Comparison of ENCODE assay signal across 5 cellular contexts in the genomic region with DNA sequence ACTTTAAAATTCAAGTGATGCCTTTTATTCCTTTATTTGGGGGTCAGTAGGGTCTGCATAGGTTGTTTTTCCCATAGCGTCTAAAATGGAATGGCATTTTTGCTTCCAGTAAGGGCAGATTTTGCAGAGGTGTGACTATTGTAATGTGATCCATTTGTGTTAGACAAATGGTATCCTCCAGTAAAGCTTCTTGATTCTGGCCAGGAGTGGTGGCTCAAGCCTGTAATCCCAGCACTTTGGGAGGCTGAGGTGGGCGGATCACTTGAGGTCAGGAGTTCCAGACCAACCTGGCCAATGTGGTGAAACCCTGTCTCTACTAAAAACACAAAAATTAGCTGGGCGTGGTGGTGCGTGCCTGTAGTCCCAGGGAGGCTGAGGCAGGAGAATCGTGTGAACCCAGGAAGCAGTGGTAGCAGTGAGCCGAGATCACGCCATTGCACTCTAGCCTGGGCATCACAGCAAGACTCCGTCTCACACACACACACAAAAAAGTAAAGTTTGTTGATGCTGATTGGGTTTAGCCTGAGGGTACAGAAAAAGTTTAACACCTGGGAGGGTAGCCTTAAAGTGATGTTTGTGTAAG. TPM values are rescaled to one million over a fixed set of nuclear protein-coding genes. Genes with fewer than 3 reads are reported as not detected.
DNase-seq lines count a peak whose midpoint lies in the region; ATAC-seq, FAIRE-seq and TF ChIP-seq lines count a peak whose summit lies in the region.
"Not testable (repeated sequence)": the region's sequence is repeated elsewhere in the genome, so short reads cannot be mapped to it uniquely, and the experiment has no call there.

No MANE protein-coding gene starts in this region.

- not testable (repeated sequence) for H2BK120ac ChIP-seq in IMR-90 (ENCODE audit: low read depth, low read length)

- not testable (repeated sequence) for H3K18ac ChIP-seq in IMR-90 (ENCODE audit: low read depth, low read length)

- H3K4me2 ChIP-seq in IMR-90 (ENCODE audit: low read depth, low read length) (peak overlapping the region; percentile 75), HepG2 (ENCODE audit: low read depth, low read length) (peak overlapping the region; percentile 76)

- peaks cover 27% of the 10 kb centered on the region for H3K79me2 ChIP-seq in HepG2 (ENCODE audit: insufficient read depth, low read length)

- not testable (repeated sequence) for H3K56ac ChIP-seq in IMR-90 (ENCODE audit: extremely low read depth, insufficient read depth, low read length)

- TF ChIP-seq POLR2A in IMR-90 (IDR thresholded peaks at IDR 0.05; ENCODE audit: low read depth, low read length); HepG2 (IDR thresholded peaks at IDR 0.05; ENCODE audit: insufficient read depth in 1 of 2, low read depth in 2 of 2, low read length in 2 of 2): not testable (repeated sequence)

- peak overlapping the region; percentile 13; the same call in 1 of the 2 replicates for H3K23ac ChIP-seq in IMR-90 (ENCODE audit: low read depth, low read length)

- peaks cover 33% of the 10 kb centered on the region for H3K36me3 Mint-ChIP-seq in activated T-helper 17 cell treated with anti-CD3 and anti-CD28 coated beads, Interleukin-2, amount 50 U/mL, for 72 hours (ENCODE audit: low read depth)

- 0 out of 2 replicates have a peak overlapping the region, but pooled peaks have one; percentile 59 for H3K14ac ChIP-seq in IMR-90 (replicated peaks; ENCODE audit: low read depth, low read length)

- DNase-seq in IMR-90; HepG2 (ENCODE audit: low spot score): not testable (repeated sequence)

- H3K27ac Mint-ChIP-seq in activated T-helper 17 cell treated with anti-CD3 and anti-CD28 coated beads, Interleukin-2, amount 50 U/mL, for 72 hours: peak overlapping the region; percentile 97

- not testable (repeated sequence) for H3K36me3 ChIP-seq in IMR-90 (ENCODE audit: control insufficient read depth, insufficient read depth, low read length); endocrine pancreas (ENCODE audit: control insufficient read depth, insufficient read depth, low read length); HepG2 (replicated peaks in 1 of 2; ENCODE audit: control insufficient read depth in 1 of 2, insufficient read depth in 2 of 2, low read length in 2 of 2); rectal smooth muscle tissue (ENCODE audit: control insufficient read depth, insufficient read depth, low read length)

- not testable (repeated sequence) for H2BK20ac ChIP-seq in IMR-90 (ENCODE audit: low read depth, low read length)

- intact Hi-C loops in IMR-90 (cut with micrococcal nuclease); HepG2 (cut with micrococcal nuclease; ENCODE audit: unreplicated experiment): not testable (repeated sequence)

- H2AK9ac ChIP-seq in IMR-90 (replicated peaks; ENCODE audit: low read depth, low read length, poor library complexity): not testable (repeated sequence)

- not testable (repeated sequence) for H2BK15ac ChIP-seq in IMR-90 (ENCODE audit: low read depth, low read length)

- H4K91ac ChIP-seq in IMR-90 (ENCODE audit: insufficient read depth, low read depth, low read length): not testable (repeated sequence)

- peaks cover 10 to 50% of the 10 kb centered on the region in 2 experiments; a peak in 3 of 4 replicates for H3K79me1 ChIP-seq in IMR-90 (ENCODE audit: low read depth in 1 of 2, low read length in 2 of 2)

- H3K9me3 Mint-ChIP-seq in activated T-helper 17 cell treated with anti-CD3 and anti-CD28 coated beads, Interleukin-2, amount 50 U/mL, for 72 hours: not testable (repeated sequence)

- H3K9ac ChIP-seq in IMR-90 (ENCODE audit: low read depth, low read length); endocrine pancreas (ENCODE audit: control insufficient read depth, insufficient read depth, low read length); rectal smooth muscle tissue (ENCODE audit: low read length): not testable (repeated sequence)
- H3K9ac ChIP-seq in HepG2 (ENCODE audit: insufficient read depth, low read depth, low read length): peak overlapping the region; percentile 66

- not testable (repeated sequence) for H3K9me1 ChIP-seq in IMR-90 (ENCODE audit: insufficient read depth, low read length)

- not testable (repeated sequence) for TF ChIP-seq RAD21 in IMR-90 (IDR thresholded peaks at IDR 0.05; ENCODE audit: low read length); HepG2 (CRISPR knock-in tag; IDR thresholded peaks at IDR 0.05)

- in situ Hi-C loops in IMR-90 (cut with MboI; ENCODE audit: low sequenced_read_pairs); HepG2 (cut with HindIII; ENCODE audit: extremely low pct_ligation_motif_present, low pct_unique_long_range_greater_than_20kb): not testable (repeated sequence)

- H4K20me1 ChIP-seq in IMR-90 (ENCODE audit: insufficient read depth, low read length); HepG2 (ENCODE audit: insufficient read depth, low read length): not testable (repeated sequence)

- not testable (repeated sequence) for BruUV-seq in IMR-90 (replicated peaks; lab: Mats Ljungman, UMichigan); HepG2 (replicated peaks; lab: Mats Ljungman, UMichigan)

- TF ChIP-seq CTCF in IMR-90 (conservative IDR thresholded peaks at IDR 0.05; ENCODE audit: low read depth, low read length); HepG2 (CRISPR knock-in tag; IDR thresholded peaks at IDR 0.05): not testable (repeated sequence)

- H2AK5ac ChIP-seq in IMR-90 (ENCODE audit: low read depth, low read length): not testable (repeated sequence)

- not testable (repeated sequence) for H4K8ac ChIP-seq in IMR-90 (ENCODE audit: low read depth in 2 of 2, low read length in 2 of 2)

- peak overlapping the region; percentile 100 for H3K4me3 Mint-ChIP-seq in activated T-helper 17 cell treated with anti-CD3 and anti-CD28 coated beads, Interleukin-2, amount 50 U/mL, for 72 hours

- not testable (repeated sequence) for H2AFZ ChIP-seq in IMR-90 (replicated peaks; ENCODE audit: low read length, poor library complexity); HepG2 (ENCODE audit: low read length)

- H3K27me3 ChIP-seq in IMR-90 (ENCODE audit: control insufficient read depth, insufficient read depth, low read length); endocrine pancreas (ENCODE audit: control insufficient read depth, insufficient read depth, low read length); HepG2 (ENCODE audit: control insufficient read depth in 1 of 2, insufficient read depth in 2 of 2, low read length in 2 of 2); rectal smooth muscle tissue (ENCODE audit: control insufficient read depth, insufficient read depth, low read length): not testable (repeated sequence)

- H2BK5ac ChIP-seq in IMR-90 (ENCODE audit: low read depth, low read length, poor library complexity, severe bottlenecking): peak overlapping the region; percentile 31

- not testable (repeated sequence) for H3K27ac ChIP-seq in IMR-90 (ENCODE audit: insufficient read depth, low read length)
- peak overlapping the region; percentile 86 for H3K27ac ChIP-seq in HepG2 (ENCODE audit: extremely low read length, insufficient read depth, low read length)
- H3K27ac ChIP-seq in rectal smooth muscle tissue (ENCODE audit: low read depth, low read length): peak overlapping the region; percentile 52

- POLR2A ChIA-PET in IMR-90 (lab: Charles Lee; ENCODE audit: unreplicated experiment): not testable (repeated sequence)
- POLR2A ChIA-PET in HepG2 (lab: Yijun Ruan, JAX): interaction anchor here (0.9 to 6.9 kb wide), 8 partner anchors 8 to 81 kb away, joined by 3 to 66 read pairs (median 7); a partner anchor contains a TSS

- FAIRE-seq in HepG2 (lab: Jason Lieb, UNC): not testable (repeated sequence)

- H3K9me3 ChIP-seq in IMR-90 (ENCODE audit: control insufficient read depth, insufficient read depth, low read length); endocrine pancreas (ENCODE audit: control insufficient read depth, low read length); HepG2 (ENCODE audit: low read length): not testable (repeated sequence)

- H4K5ac ChIP-seq in IMR-90 (ENCODE audit: low read depth, low read length): not testable (repeated sequence)

- not testable (repeated sequence) for H3K4me3 ChIP-seq in IMR-90 (ENCODE audit: insufficient read depth, low read depth, low read length)
- peak overlapping the region; percentile 85 for H3K4me3 ChIP-seq in endocrine pancreas (ENCODE audit: control insufficient read depth, insufficient read depth, low read length)
- peak overlapping the region; percentile 59 to 82 (median 62) for H3K4me3 ChIP-seq in HepG2 (replicated peaks in 1 of 3; ENCODE audit: insufficient read depth in 1 of 3, low read depth in 2 of 3, low read length in 3 of 3)
- peak overlapping the region; percentile 59 for H3K4me3 ChIP-seq in rectal smooth muscle tissue (ENCODE audit: low read length)

- H3K4ac ChIP-seq in IMR-90 (ENCODE audit: low read depth, low read length): not testable (repeated sequence)

- not testable (repeated sequence) for H3K4me1 ChIP-seq in IMR-90 (ENCODE audit: control insufficient read depth, insufficient read depth, low read length); endocrine pancreas (ENCODE audit: control insufficient read depth, insufficient read depth, low read length)
- peaks cover 54% of the 10 kb centered on the region for H3K4me1 ChIP-seq in HepG2 (ENCODE audit: insufficient read depth, low read length)
- peaks cover 14% of the 10 kb centered on the region for H3K4me1 ChIP-seq in rectal smooth muscle tissue (ENCODE audit: control insufficient read depth, insufficient read depth, low read length)

- 86% methylated on average over 1 of the region's 8 CpGs; no CpG with 5 or more reads in 1 of the 2 experiments for WGBS in IMR-90 (ENCODE audit: extremely low coverage in 2 of 2, insufficient read length in 1 of 2), 2 experiments
- 42% methylated on average over 8 of the region's 8 CpGs for WGBS in HepG2 (ENCODE audit: low lambda C conversion rate)

- not testable (repeated sequence) for H3K27me3 Mint-ChIP-seq in activated T-helper 17 cell treated with anti-CD3 and anti-CD28 coated beads, Interleukin-2, amount 50 U/mL, for 72 hours

- dilution Hi-C loops in IMR-90 (cut with HindIII; ENCODE audit: low sequenced_read_pairs, unreplicated experiment): not testable (repeated sequence)

- H3K4me1 Mint-ChIP-seq in activated T-helper 17 cell treated with anti-CD3 and anti-CD28 coated beads, Interleukin-2, amount 50 U/mL, for 72 hours: peaks cover 16% of the 10 kb centered on the region

- not testable (repeated sequence) for TF ChIP-seq EP300 in HepG2 (IDR thresholded peaks at IDR 0.05; ENCODE audit: low read depth in 2 of 2, low read length in 2 of 2); HepG2 (CRISPR knock-in tag; IDR thresholded peaks at IDR 0.05; ENCODE audit: borderline replicate concordance)

- CTCF ChIA-PET in IMR-90 (lab: Yijun Ruan, JAX); HepG2 (lab: Yijun Ruan, JAX; ENCODE audit: low intra/inter-chr PET ratio, low total read pairs): not testable (repeated sequence)

- not testable (repeated sequence) for ATAC-seq in IMR-90 (ENCODE audit: low read depth); activated T-helper 17 cell treated with anti-CD3 and anti-CD28 coated beads, Interleukin-2, amount 50 U/mL, for 72 hours (replicated peaks); HepG2

RNA-seq across cellular contexts. Expression of a gene that starts 2.7 kb away (rescaled TPM):
- total RNA-seq in IMR-90 (2012; rRNA removed): 94.6 and 102 TPM in 2 replicates
- polyA plus RNA-seq in IMR-90 (2012; rRNA removed): 93.1 and 95.3 TPM in 2 replicates
- 64.7 and 107 TPM in 2 replicates for polyA plus RNA-seq in IMR-90 (2012; cell fraction: cytosol; rRNA removed)
- polyA plus RNA-seq in IMR-90 (2012; cell fraction: nucleus; rRNA removed; ENCODE audit: low replicate concordance): 39.6 and 77.5 TPM in 2 replicates
- total RNA-seq in activated T-helper 17 cell treated with anti-CD3 and anti-CD28 coated beads, Interleukin-2, amount 50 U/mL, for 72 hours: 100 to 1,000 TPM; 124 to 189 TPM
- total RNA-seq in HepG2 (2016; rRNA removed; fragmentation: Illumina TruSeq; extraction: Trizol): 83.5 and 85.0 TPM in 2 replicates
- 4.6 and 5.3 TPM in 2 replicates for total RNA-seq in HepG2 (2016; cell fraction: cytosol; rRNA removed; fragmentation: Illumina TruSeq; extraction: Trizol; ENCODE audit: low read depth)
- 66.4 and 92.2 TPM in 2 replicates for total RNA-seq in HepG2 (2016; cell fraction: insoluble cytoplasmic fraction; rRNA removed; fragmentation: Illumina TruSeq; extraction: Trizol)
- 7.7 and 11.3 TPM in 2 replicates for total RNA-seq in HepG2 (2016; cell fraction: membrane; rRNA removed; fragmentation: Illumina TruSeq; extraction: Trizol)
- 35.4 and 46.0 TPM in 2 replicates for total RNA-seq in HepG2 (2016; cell fraction: nucleus; rRNA removed; fragmentation: Illumina TruSeq; extraction: Trizol)
- polyA plus RNA-seq in HepG2 (2011; rRNA removed): 44.5 and 80.9 TPM in 2 replicates
- 35.0 and 45.6 TPM in 2 replicates for polyA plus RNA-seq in HepG2 (2011; cell fraction: cytosol; rRNA removed)
- 53.4 and 85.2 TPM in 2 replicates for polyA plus RNA-seq in HepG2 (2011; cell fraction: nucleus; rRNA removed)
- 38.1 and 121 TPM in 2 replicates for polyA plus RNA-seq in HepG2 (2012)
- polyA plus RNA-seq in HepG2 (2016; cell fraction: cytosol; fragmentation: Illumina TruSeq; extraction: Trizol; ENCODE audit: low read depth): 3.7 and 5.6 TPM in 2 replicates
- polyA plus RNA-seq in HepG2 (2016; cell fraction: insoluble cytoplasmic fraction; fragmentation: Illumina TruSeq; extraction: Trizol; ENCODE audit: low read depth): 80.2 and 101 TPM in 2 replicates
- 5.1 and 7.0 TPM in 2 replicates for polyA plus RNA-seq in HepG2 (2016; cell fraction: membrane; fragmentation: Illumina TruSeq; extraction: Trizol; ENCODE audit: low read depth)
- polyA plus RNA-seq in HepG2 (2016; cell fraction: nucleus; fragmentation: Illumina TruSeq; extraction: Trizol; ENCODE audit: insufficient read depth, low read depth): 67.0 and 75.7 TPM in 2 replicates
- 44.1 and 271 TPM in 2 replicates for polyA minus RNA-seq in HepG2 (2011; rRNA and poly(A)+ RNA removed; ENCODE audit: low replicate concordance)
- polyA minus RNA-seq in HepG2 (2011; cell fraction: cytosol; rRNA and poly(A)+ RNA removed): 27.3 and 48.7 TPM in 2 replicates
- polyA minus RNA-seq in HepG2 (2011; cell fraction: nucleus; rRNA and poly(A)+ RNA removed): 14.2 and 25.9 TPM in 2 replicates

RNA-seq across cellular contexts. Expression of a gene that starts 2.9 kb away (rescaled TPM):
- total RNA-seq in IMR-90 (2012; rRNA removed) (1.3 and 1.4 TPM in 2 replicates), HepG2 (2016; rRNA removed; fragmentation: Illumina TruSeq; extraction: Trizol) (0.55 and 0.94 TPM in 2 replicates)
- polyA plus RNA-seq in IMR-90 (2012; rRNA removed) (0.97 and 1.0 TPM in 2 replicates), HepG2 (2011; rRNA removed) (0.78 and 1.0 TPM in 2 replicates)
- polyA plus RNA-seq in IMR-90 (2012; cell fraction: cytosol; rRNA removed): 0.45 and 0.54 TPM in 2 replicates
- 0.27 and 0.68 TPM in 2 replicates for polyA plus RNA-seq in IMR-90 (2012; cell fraction: nucleus; rRNA removed; ENCODE audit: low replicate concordance)
- total RNA-seq in activated T-helper 17 cell treated with anti-CD3 and anti-CD28 coated beads, Interleukin-2, amount 50 U/mL, for 72 hours: 1 to 10 TPM; 2.7 to 2.9 TPM
- 0.18 and 0.30 TPM in 2 replicates for total RNA-seq in HepG2 (2016; cell fraction: cytosol; rRNA removed; fragmentation: Illumina TruSeq; extraction: Trizol; ENCODE audit: low read depth)
- 0.87 and 0.97 TPM in 2 replicates for total RNA-seq in HepG2 (2016; cell fraction: insoluble cytoplasmic fraction; rRNA removed; fragmentation: Illumina TruSeq; extraction: Trizol)
- 0.55 and 0.56 TPM in 2 replicates for total RNA-seq in HepG2 (2016; cell fraction: membrane; rRNA removed; fragmentation: Illumina TruSeq; extraction: Trizol)
- total RNA-seq in HepG2 (2016; cell fraction: nucleus; rRNA removed; fragmentation: Illumina TruSeq; extraction: Trizol): 0.38 and 0.47 TPM in 2 replicates
- polyA plus RNA-seq in HepG2 (2011; cell fraction: cytosol; rRNA removed): 0.67 and 0.72 TPM in 2 replicates
- polyA plus RNA-seq in HepG2 (2011; cell fraction: nucleus; rRNA removed): 0.45 and 0.73 TPM in 2 replicates
- 0.87 and 1.1 TPM in 2 replicates for polyA plus RNA-seq in HepG2 (2012)
- polyA plus RNA-seq in HepG2 (2016; cell fraction: cytosol; fragmentation: Illumina TruSeq; extraction: Trizol; ENCODE audit: low read depth): 0.08 and 0.12 TPM in 2 replicates
- polyA plus RNA-seq in HepG2 (2016; cell fraction: insoluble cytoplasmic fraction; fragmentation: Illumina TruSeq; extraction: Trizol; ENCODE audit: low read depth): 0.98 and 1.0 TPM in 2 replicates
- 0.34 and 0.37 TPM in 2 replicates for polyA plus RNA-seq in HepG2 (2016; cell fraction: membrane; fragmentation: Illumina TruSeq; extraction: Trizol; ENCODE audit: low read depth)
- 0.93 and 1.0 TPM in 2 replicates for polyA plus RNA-seq in HepG2 (2016; cell fraction: nucleus; fragmentation: Illumina TruSeq; extraction: Trizol; ENCODE audit: insufficient read depth, low read depth)
- 0.46 and 2.2 TPM in 2 replicates for polyA minus RNA-seq in HepG2 (2011; rRNA and poly(A)+ RNA removed; ENCODE audit: low replicate concordance)
- polyA minus RNA-seq in HepG2 (2011; cell fraction: cytosol; rRNA and poly(A)+ RNA removed): 0.44 and 0.59 TPM in 2 replicates
- 0.25 and 0.39 TPM in 2 replicates for polyA minus RNA-seq in HepG2 (2011; cell fraction: nucleus; rRNA and poly(A)+ RNA removed)

RNA-seq across cellular contexts. Expression of a gene that starts 9.5 kb away (rescaled TPM):
- total RNA-seq in IMR-90 (2012; rRNA removed) (93.6 and 118 TPM in 2 replicates), HepG2 (2016; rRNA removed; fragmentation: Illumina TruSeq; extraction: Trizol) (186 and 189 TPM in 2 replicates)
- polyA plus RNA-seq in IMR-90 (2012; rRNA removed) (59.4 and 61.1 TPM in 2 replicates), HepG2 (2011; rRNA removed) (26.0 and 57.2 TPM in 2 replicates)
- polyA plus RNA-seq in IMR-90 (2012; cell fraction: cytosol; rRNA removed): 37.3 and 63.5 TPM in 2 replicates
- polyA plus RNA-seq in IMR-90 (2012; cell fraction: nucleus; rRNA removed; ENCODE audit: low replicate concordance): 23.4 and 49.3 TPM in 2 replicates
- 100 to 1,000 TPM in 1 of 2 donors, 10 to 100 TPM in 1; 78.4 to 118 TPM for total RNA-seq in activated T-helper 17 cell treated with anti-CD3 and anti-CD28 coated beads, Interleukin-2, amount 50 U/mL, for 72 hours
- 8.9 and 12.5 TPM in 2 replicates for total RNA-seq in HepG2 (2016; cell fraction: cytosol; rRNA removed; fragmentation: Illumina TruSeq; extraction: Trizol; ENCODE audit: low read depth)
- total RNA-seq in HepG2 (2016; cell fraction: insoluble cytoplasmic fraction; rRNA removed; fragmentation: Illumina TruSeq; extraction: Trizol): 148 and 193 TPM in 2 replicates
- 24.6 and 28.1 TPM in 2 replicates for total RNA-seq in HepG2 (2016; cell fraction: membrane; rRNA removed; fragmentation: Illumina TruSeq; extraction: Trizol)
- 88.3 and 95.9 TPM in 2 replicates for total RNA-seq in HepG2 (2016; cell fraction: nucleus; rRNA removed; fragmentation: Illumina TruSeq; extraction: Trizol)
- 26.6 and 33.8 TPM in 2 replicates for polyA plus RNA-seq in HepG2 (2011; cell fraction: cytosol; rRNA removed)
- polyA plus RNA-seq in HepG2 (2011; cell fraction: nucleus; rRNA removed): 55.8 and 89.9 TPM in 2 replicates
- 39.8 and 132 TPM in 2 replicates for polyA plus RNA-seq in HepG2 (2012)
- 5.4 and 5.8 TPM in 2 replicates for polyA plus RNA-seq in HepG2 (2016; cell fraction: cytosol; fragmentation: Illumina TruSeq; extraction: Trizol; ENCODE audit: low read depth)
- polyA plus RNA-seq in HepG2 (2016; cell fraction: insoluble cytoplasmic fraction; fragmentation: Illumina TruSeq; extraction: Trizol; ENCODE audit: low read depth): 148 and 182 TPM in 2 replicates
- 11.1 and 13.6 TPM in 2 replicates for polyA plus RNA-seq in HepG2 (2016; cell fraction: membrane; fragmentation: Illumina TruSeq; extraction: Trizol; ENCODE audit: low read depth)
- 115 and 118 TPM in 2 replicates for polyA plus RNA-seq in HepG2 (2016; cell fraction: nucleus; fragmentation: Illumina TruSeq; extraction: Trizol; ENCODE audit: insufficient read depth, low read depth)
- 84.4 and 185 TPM in 2 replicates for polyA minus RNA-seq in HepG2 (2011; rRNA and poly(A)+ RNA removed; ENCODE audit: low replicate concordance)
- 48.1 and 67.3 TPM in 2 replicates for polyA minus RNA-seq in HepG2 (2011; cell fraction: cytosol; rRNA and poly(A)+ RNA removed)
- 22.7 and 36.4 TPM in 2 replicates for polyA minus RNA-seq in HepG2 (2011; cell fraction: nucleus; rRNA and poly(A)+ RNA removed)

RNA-seq across cellular contexts. Expression of a gene that starts 11.3 kb away (rescaled TPM):
- total RNA-seq in IMR-90 (2012; rRNA removed): 48.0 and 56.3 TPM in 2 replicates
- polyA plus RNA-seq in IMR-90 (2012; rRNA removed): 55.0 and 61.0 TPM in 2 replicates
- polyA plus RNA-seq in IMR-90 (2012; cell fraction: cytosol; rRNA removed): 54.6 and 56.8 TPM in 2 replicates
- 13.0 and 15.1 TPM in 2 replicates for polyA plus RNA-seq in IMR-90 (2012; cell fraction: nucleus; rRNA removed; ENCODE audit: low replicate concordance)
- total RNA-seq in activated T-helper 17 cell treated with anti-CD3 and anti-CD28 coated beads, Interleukin-2, amount 50 U/mL, for 72 hours: 100 to 1,000 TPM in 1 of 2 donors, 10 to 100 TPM in 1; 92.5 to 139 TPM
- 90.5 and 93.7 TPM in 2 replicates for total RNA-seq in HepG2 (2016; rRNA removed; fragmentation: Illumina TruSeq; extraction: Trizol)
- total RNA-seq in HepG2 (2016; cell fraction: cytosol; rRNA removed; fragmentation: Illumina TruSeq; extraction: Trizol; ENCODE audit: low read depth): 84.8 and 113 TPM in 2 replicates
- 85.1 and 91.1 TPM in 2 replicates for total RNA-seq in HepG2 (2016; cell fraction: insoluble cytoplasmic fraction; rRNA removed; fragmentation: Illumina TruSeq; extraction: Trizol)
- 109 and 138 TPM in 2 replicates for total RNA-seq in HepG2 (2016; cell fraction: membrane; rRNA removed; fragmentation: Illumina TruSeq; extraction: Trizol)
- total RNA-seq in HepG2 (2016; cell fraction: nucleus; rRNA removed; fragmentation: Illumina TruSeq; extraction: Trizol): 34.2 and 38.1 TPM in 2 replicates
- 64.7 and 69.4 TPM in 2 replicates for polyA plus RNA-seq in HepG2 (2011; rRNA removed)
- 89.7 and 101 TPM in 2 replicates for polyA plus RNA-seq in HepG2 (2011; cell fraction: cytosol; rRNA removed)
- 34.2 and 36.0 TPM in 2 replicates for polyA plus RNA-seq in HepG2 (2011; cell fraction: nucleus; rRNA removed)
- polyA plus RNA-seq in HepG2 (2012): 71.2 and 86.4 TPM in 2 replicates
- 98.5 and 146 TPM in 2 replicates for polyA plus RNA-seq in HepG2 (2016; cell fraction: cytosol; fragmentation: Illumina TruSeq; extraction: Trizol; ENCODE audit: low read depth)
- polyA plus RNA-seq in HepG2 (2016; cell fraction: insoluble cytoplasmic fraction; fragmentation: Illumina TruSeq; extraction: Trizol; ENCODE audit: low read depth): 103 and 104 TPM in 2 replicates
- polyA plus RNA-seq in HepG2 (2016; cell fraction: membrane; fragmentation: Illumina TruSeq; extraction: Trizol; ENCODE audit: low read depth): 107 and 140 TPM in 2 replicates
- 61.6 and 67.5 TPM in 2 replicates for polyA plus RNA-seq in HepG2 (2016; cell fraction: nucleus; fragmentation: Illumina TruSeq; extraction: Trizol; ENCODE audit: insufficient read depth, low read depth)
- 56.3 and 77.2 TPM in 2 replicates for polyA minus RNA-seq in HepG2 (2011; rRNA and poly(A)+ RNA removed; ENCODE audit: low replicate concordance)
- polyA minus RNA-seq in HepG2 (2011; cell fraction: cytosol; rRNA and poly(A)+ RNA removed): 44.2 and 47.4 TPM in 2 replicates
- polyA minus RNA-seq in HepG2 (2011; cell fraction: nucleus; rRNA and poly(A)+ RNA removed): 7.2 and 10.2 TPM in 2 replicates

RNA-seq across cellular contexts. Expression of a gene that starts 22.5 kb away (rescaled TPM):
- 32.2 and 41.2 TPM in 2 replicates for total RNA-seq in IMR-90 (2012; rRNA removed)
- 39.6 and 42.0 TPM in 2 replicates for polyA plus RNA-seq in IMR-90 (2012; rRNA removed)
- polyA plus RNA-seq in IMR-90 (2012; cell fraction: cytosol; rRNA removed): 25.0 and 31.3 TPM in 2 replicates
- 49.4 and 162 TPM in 2 replicates for polyA plus RNA-seq in IMR-90 (2012; cell fraction: nucleus; rRNA removed; ENCODE audit: low replicate concordance)
- 100 to 1,000 TPM in 1 of 2 donors, 10 to 100 TPM in 1; 75.3 to 134 TPM for total RNA-seq in activated T-helper 17 cell treated with anti-CD3 and anti-CD28 coated beads, Interleukin-2, amount 50 U/mL, for 72 hours
- total RNA-seq in HepG2 (2016; rRNA removed; fragmentation: Illumina TruSeq; extraction: Trizol): 56.1 and 59.2 TPM in 2 replicates
- total RNA-seq in HepG2 (2016; cell fraction: cytosol; rRNA removed; fragmentation: Illumina TruSeq; extraction: Trizol; ENCODE audit: low read depth): 36.5 and 36.9 TPM in 2 replicates
- 50.7 and 55.3 TPM in 2 replicates for total RNA-seq in HepG2 (2016; cell fraction: insoluble cytoplasmic fraction; rRNA removed; fragmentation: Illumina TruSeq; extraction: Trizol)
- total RNA-seq in HepG2 (2016; cell fraction: membrane; rRNA removed; fragmentation: Illumina TruSeq; extraction: Trizol): 27.2 and 29.5 TPM in 2 replicates
- total RNA-seq in HepG2 (2016; cell fraction: nucleus; rRNA removed; fragmentation: Illumina TruSeq; extraction: Trizol): 86.8 and 97.8 TPM in 2 replicates
- 14.7 and 19.9 TPM in 2 replicates for polyA plus RNA-seq in HepG2 (2011; rRNA removed)
- polyA plus RNA-seq in HepG2 (2011; cell fraction: cytosol; rRNA removed): 9.3 and 11.8 TPM in 2 replicates
- polyA plus RNA-seq in HepG2 (2011; cell fraction: nucleus; rRNA removed): 168 and 186 TPM in 2 replicates
- polyA plus RNA-seq in HepG2 (2012): 66.0 and 85.3 TPM in 2 replicates
- 13.0 and 13.1 TPM in 2 replicates for polyA plus RNA-seq in HepG2 (2016; cell fraction: cytosol; fragmentation: Illumina TruSeq; extraction: Trizol; ENCODE audit: low read depth)
- polyA plus RNA-seq in HepG2 (2016; cell fraction: insoluble cytoplasmic fraction; fragmentation: Illumina TruSeq; extraction: Trizol; ENCODE audit: low read depth): 49.9 and 74.0 TPM in 2 replicates
- polyA plus RNA-seq in HepG2 (2016; cell fraction: membrane; fragmentation: Illumina TruSeq; extraction: Trizol; ENCODE audit: low read depth): 19.6 and 25.4 TPM in 2 replicates
- 221 and 231 TPM in 2 replicates for polyA plus RNA-seq in HepG2 (2016; cell fraction: nucleus; fragmentation: Illumina TruSeq; extraction: Trizol; ENCODE audit: insufficient read depth, low read depth)
- polyA minus RNA-seq in HepG2 (2011; rRNA and poly(A)+ RNA removed; ENCODE audit: low replicate concordance): 58.3 and 63.6 TPM in 2 replicates
- 37.6 and 39.2 TPM in 2 replicates for polyA minus RNA-seq in HepG2 (2011; cell fraction: cytosol; rRNA and poly(A)+ RNA removed)
- 34.9 and 47.5 TPM in 2 replicates for polyA minus RNA-seq in HepG2 (2011; cell fraction: nucleus; rRNA and poly(A)+ RNA removed)
